25 cellular contexts compared by ENCODE assay signal in the genomic region with DNA sequence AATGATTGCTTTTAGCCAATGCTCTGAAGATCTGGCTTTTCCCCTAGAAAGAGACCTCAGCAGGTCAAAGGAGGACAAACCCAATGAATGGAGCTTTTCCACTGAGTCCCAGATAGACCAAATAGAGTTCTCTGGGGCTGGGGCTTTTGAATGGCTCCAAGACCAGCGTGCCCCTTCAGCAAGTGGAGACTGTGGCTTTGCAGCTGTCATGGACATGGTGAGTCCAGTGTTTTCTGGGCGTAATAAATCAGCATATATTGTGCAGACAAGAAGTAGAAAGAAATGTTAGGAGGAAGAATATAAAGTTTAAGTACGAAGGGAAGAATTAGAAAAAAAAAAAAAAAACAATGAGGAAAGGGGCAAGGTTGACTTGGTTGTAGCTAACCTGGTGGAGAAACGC. TPM values are rescaled to one million over a fixed set of nuclear protein-coding genes. Genes with fewer than 3 reads are reported as not detected.
DNase-seq lines count a peak whose midpoint lies in the region; ATAC-seq, FAIRE-seq and TF ChIP-seq lines count a peak whose summit lies in the region.
"Had no signal": no experiment of that assay in that cellular context is flagged by ENCODE, and none has a peak within 500 bp of the region (broad histone marks: within the 10 kb centered on the region; RNA-seq: fewer than 3 reads in every experiment).

No MANE protein-coding gene starts in this region.

- 52% methylated on average over 4 of the region's 4 CpGs for WGBS in hepatocyte (ENCODE audit: low lambda C conversion rate, missing lambda C conversion rate)

- H3K36me3 ChIP-seq in hepatocyte (replicated peaks; ENCODE audit: insufficient read depth, low read depth) = no peaks in the 10 kb centered on the region
- H3K36me3 ChIP-seq: BE2C, colonic mucosa, heart left ventricle, MG63, thoracic aorta had no signal

- peak overlapping the region in 1 of 3 donors; percentile 76 for H3K27ac Mint-ChIP-seq in IgD-negative memory B cell
- no peak overlapping the region for H3K27ac Mint-ChIP-seq in central memory CD8-positive, alpha-beta T cell (ENCODE audit: low read depth)
- H3K27ac Mint-ChIP-seq in stimulated activated effector memory CD8-positive, alpha-beta T cell treated with anti-CD3 and anti-CD28 coated beads, Interleukin-12 subunit alpha, Interleukin-12 subunit beta, amount 100 ng/mL, for 72 hours = no peak overlapping the region

- DNase-seq in activated CD8-positive, alpha-beta memory T cell treated with anti-CD3 and anti-CD28 coated beads, Interleukin-2, amount 50 U/mL, for 48 hours = peak; percentile 37
- DNase-seq in activated CD8-positive, alpha-beta memory T cell treated with anti-CD3 and anti-CD28 coated beads for 24 hours = no peak
- DNase-seq in central memory CD8-positive, alpha-beta T cell (ENCODE audit: low spot score in 2 of 2) = no peak
- no peak for DNase-seq in stimulated activated effector memory CD8-positive, alpha-beta T cell treated with anti-CD3 and anti-CD28 coated beads, Interleukin-12 subunit alpha, Interleukin-12 subunit beta, amount 100 ng/mL, for 72 hours (ENCODE audit: low spot score in 2 of 2)
- DNase-seq in DMS 273 (lab: John Stamatoyannopoulos, UW; ENCODE audit: unreplicated experiment) = no peak
- DNase-seq in RCC 7860 (ENCODE audit: low spot score) = no peak
- no peak for DNase-seq in hepatocyte (ENCODE audit: low spot score)
- DNase-seq: activated naive CD4-positive, alpha-beta T cell treated with Interleukin-2 at 50 U/mL for 16 hours; activated T-cell treated with anti-CD3 and anti-CD28 coated beads, Interleukin-2, amount 50 U/mL, for 72 hours; anterior cingulate cortex; BE2C; colonic mucosa; HCEC 1CT; heart left ventricle; MG63; NCI-H1105 treated with DMSO at 0.1 percent for 48 hours; NCI-H1930; NCI-H524; psoas muscle; stimulated activated naive CD4-positive, alpha-beta T cell treated with Interleukin-2 at 50 U/mL for 16 hours had no signal

- H3K79me2 ChIP-seq in hepatocyte = no peaks in the 10 kb centered on the region

- peak overlapping the region in 3 of 4 donors; percentile 82 to 90 (median 85) for H3K4me3 Mint-ChIP-seq in IgD-negative memory B cell
- peak overlapping the region; percentile 75 for H3K4me3 Mint-ChIP-seq in central memory CD8-positive, alpha-beta T cell
- peak overlapping the region; percentile 71 for H3K4me3 Mint-ChIP-seq in stimulated activated effector memory CD8-positive, alpha-beta T cell treated with anti-CD3 and anti-CD28 coated beads, Interleukin-12 subunit alpha, Interleukin-12 subunit beta, amount 100 ng/mL, for 72 hours

- no peak overlapping the region for H3K4me2 ChIP-seq in hepatocyte

- no peaks in the 10 kb centered on the region for H4K20me1 ChIP-seq in hepatocyte (ENCODE audit: insufficient read depth, poor library complexity, severe bottlenecking)

- H3K9me2 ChIP-seq in hepatocyte (replicated peaks; ENCODE audit: insufficient read depth) = no peaks in the 10 kb centered on the region

- no peak for ATAC-seq in central memory CD8-positive, alpha-beta T cell (replicated peaks; ENCODE audit: extremely low read depth, poor library complexity, severe bottlenecking)
- ATAC-seq in stimulated activated effector memory CD8-positive, alpha-beta T cell treated with anti-CD3 and anti-CD28 coated beads, Interleukin-12 subunit alpha, Interleukin-12 subunit beta, amount 100 ng/mL, for 72 hours = no peak
- ATAC-seq: heart left ventricle had no signal

- H2AFZ ChIP-seq in hepatocyte = no peak overlapping the region

- H3K27ac ChIP-seq in hepatocyte = no peak overlapping the region
- H3K27ac ChIP-seq: colonic mucosa, heart left ventricle, psoas muscle, thoracic aorta had no signal

- H3K27me3 ChIP-seq in hepatocyte = peaks cover 83% of the 10 kb centered on the region

- no peak for TF ChIP-seq CTCF in hepatocyte (IDR thresholded peaks at IDR 0.05; ENCODE audit: poor library complexity)

- peaks cover 11 to 21% (median 21%) of the 10 kb centered on the region in 3 donors for H3K4me1 Mint-ChIP-seq in IgD-negative memory B cell
- H3K4me1 Mint-ChIP-seq in central memory CD8-positive, alpha-beta T cell = peaks cover 32% of the 10 kb centered on the region
- peaks cover 40% of the 10 kb centered on the region for H3K4me1 Mint-ChIP-seq in stimulated activated effector memory CD8-positive, alpha-beta T cell treated with anti-CD3 and anti-CD28 coated beads, Interleukin-12 subunit alpha, Interleukin-12 subunit beta, amount 100 ng/mL, for 72 hours

- peaks cover 0 to 13% (median 2%) of the 10 kb centered on the region in 3 donors for H3K9me3 Mint-ChIP-seq in IgD-negative memory B cell
- peaks cover 7% of the 10 kb centered on the region for H3K9me3 Mint-ChIP-seq in central memory CD8-positive, alpha-beta T cell
- peaks cover 5% of the 10 kb centered on the region for H3K9me3 Mint-ChIP-seq in stimulated activated effector memory CD8-positive, alpha-beta T cell treated with anti-CD3 and anti-CD28 coated beads, Interleukin-12 subunit alpha, Interleukin-12 subunit beta, amount 100 ng/mL, for 72 hours

- FAIRE-seq in RCC 7860 (lab: Jason Lieb, UNC) = no peak

- peaks cover 12% of the 10 kb centered on the region for H3K4me1 ChIP-seq in hepatocyte (ENCODE audit: insufficient read depth)
- H3K4me1 ChIP-seq: BE2C had no signal

- H3K36me3 Mint-ChIP-seq in IgD-negative memory B cell = no peaks in the 10 kb centered on the region
- peaks cover 7% of the 10 kb centered on the region for H3K36me3 Mint-ChIP-seq in central memory CD8-positive, alpha-beta T cell (ENCODE audit: insufficient read depth)
- peaks cover 6% of the 10 kb centered on the region for H3K36me3 Mint-ChIP-seq in stimulated activated effector memory CD8-positive, alpha-beta T cell treated with anti-CD3 and anti-CD28 coated beads, Interleukin-12 subunit alpha, Interleukin-12 subunit beta, amount 100 ng/mL, for 72 hours

- H3K4me3 ChIP-seq in hepatocyte = no peak overlapping the region
- H3K4me3 ChIP-seq: colonic mucosa, MG63, psoas muscle had no signal

- H3K9me3 ChIP-seq in hepatocyte (ENCODE audit: low read depth) = no peaks in the 10 kb centered on the region
- H3K9me3 ChIP-seq: BE2C, colonic mucosa, psoas muscle had no signal

- H3K27me3 Mint-ChIP-seq in IgD-negative memory B cell = peaks cover 50% of the 10 kb centered on the region
- H3K27me3 Mint-ChIP-seq in central memory CD8-positive, alpha-beta T cell = peaks cover 100% of the 10 kb centered on the region

RNA-seq across cellular contexts. Expression of gene ULBP1, which starts 28.1 kb away (rescaled TPM):
- polyA plus RNA-seq in IgD-negative memory B cell (not detected), hepatocyte (0.27 TPM in 1 of 2 replicates, not detected in the other)
- 0.27 and 0.28 TPM in 2 replicates for total RNA-seq in hepatocyte
- total RNA-seq: colonic mucosa had no signal

RNA-seq across cellular contexts. Expression of gene RAET1L, which starts 33.5 kb away (rescaled TPM):
- polyA plus RNA-seq in IgD-negative memory B cell (not detected), hepatocyte (not detected in 2 replicates)
- not detected in 2 replicates for total RNA-seq in hepatocyte
- total RNA-seq: A673; activated T-cell treated with anti-CD3 and anti-CD28 coated beads, Interleukin-2, amount 50 U/mL, for 72 hours; fibroblast of villous mesenchyme; heart left ventricle; lung microvascular endothelial cell; psoas muscle; thoracic aorta had no signal
- polyA plus RNA-seq: heart left ventricle had no signal

RNA-seq across cellular contexts. Expression of gene ULBP2, which starts 50.0 kb away (rescaled TPM):
- polyA plus RNA-seq in IgD-negative memory B cell (0.33 TPM), hepatocyte (0.15 and 1.9 TPM in 2 replicates)
- total RNA-seq in hepatocyte = 0.10 and 1.1 TPM in 2 replicates
